Comparison of ENCODE assay signal across 11 cellular contexts in the genomic region with DNA sequence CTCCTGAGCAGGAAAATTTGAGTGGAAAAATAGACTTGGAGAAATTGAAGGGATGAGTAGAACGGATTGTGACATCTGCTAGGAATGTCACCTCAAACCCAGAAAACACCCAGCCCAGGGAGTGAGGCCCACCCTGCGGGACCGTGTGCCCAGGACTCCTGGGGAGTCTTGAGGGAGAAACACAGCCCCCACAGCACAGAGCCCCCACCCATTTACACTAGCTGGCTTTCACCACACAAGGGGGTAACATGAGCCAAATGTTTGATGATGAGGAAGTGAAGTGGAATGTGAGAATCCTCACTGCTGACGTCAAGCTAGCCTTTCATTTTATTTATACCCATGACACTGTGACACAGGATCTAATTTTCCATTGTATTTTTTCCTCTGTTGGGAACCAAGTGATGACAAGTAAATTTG. TPM values are rescaled to one million over a fixed set of nuclear protein-coding genes. Genes with fewer than 3 reads are reported as not detected.
DNase-seq lines count a peak whose midpoint lies in the region; ATAC-seq lines count a peak whose summit lies in the region.
"Had no signal": no experiment of that assay in that cellular context is flagged by ENCODE, and none has a peak within 500 bp of the region (broad histone marks: within the 10 kb centered on the region; RNA-seq: fewer than 3 reads in every experiment).

No MANE protein-coding gene starts in this region.

- H3K36me3 Mint-ChIP-seq in activated CD8-positive, alpha-beta T cell treated with anti-CD3 and anti-CD28 coated beads, Interleukin-2, amount 10 ng/mL, durations not matched to agents 7 days and 5 days (ENCODE audit: low read depth), result no peaks in the 10 kb centered on the region

- H3K4me3 Mint-ChIP-seq in activated CD8-positive, alpha-beta T cell treated with anti-CD3 and anti-CD28 coated beads, Interleukin-2, amount 10 ng/mL, durations not matched to agents 7 days and 5 days, result no peak overlapping the region

- ATAC-seq in activated CD8-positive, alpha-beta T cell treated with anti-CD3 and anti-CD28 coated beads, Interleukin-2, amount 10 ng/mL, durations not matched to agents 7 days and 5 days, result no peak

- H3K4me1 Mint-ChIP-seq in activated CD8-positive, alpha-beta T cell treated with anti-CD3 and anti-CD28 coated beads, Interleukin-2, amount 10 ng/mL, durations not matched to agents 7 days and 5 days (ENCODE audit: low read depth), result no peaks in the 10 kb centered on the region

- H3K9me3 Mint-ChIP-seq in activated CD8-positive, alpha-beta T cell treated with anti-CD3 and anti-CD28 coated beads, Interleukin-2, amount 10 ng/mL, durations not matched to agents 7 days and 5 days (ENCODE audit: insufficient read depth), result no peaks in the 10 kb centered on the region

- H3K27ac Mint-ChIP-seq in activated CD8-positive, alpha-beta T cell treated with anti-CD3 and anti-CD28 coated beads, Interleukin-2, amount 10 ng/mL, durations not matched to agents 7 days and 5 days, result no peak overlapping the region

- POLR2A ChIA-PET in activated CD8-positive, alpha-beta T cell treated with anti-CD3 and anti-CD28 coated beads, Interleukin-2, amount 10 ng/mL, durations not matched to agents 7 days and 5 days (lab: Charles Lee), result no interaction called here

- no peak overlapping the region for H3K4me3 ChIP-seq in skeletal muscle cell (ENCODE audit: low read depth, low read length)
- H3K4me3 ChIP-seq: tibial nerve had no signal

- peaks cover 9% of the 10 kb centered on the region for H3K27me3 Mint-ChIP-seq in activated CD8-positive, alpha-beta T cell treated with anti-CD3 and anti-CD28 coated beads, Interleukin-2, amount 10 ng/mL, durations not matched to agents 7 days and 5 days (ENCODE audit: low read depth)

- CTCF ChIA-PET in activated CD8-positive, alpha-beta T cell treated with anti-CD3 and anti-CD28 coated beads, Interleukin-2, amount 10 ng/mL, durations not matched to agents 7 days and 5 days (lab: Charles Lee), result no interaction called here

- DNase-seq in GM04504 (ENCODE audit: low read depth) (peak; percentile 63), SHP77 treated with DMSO at 0.1 percent for 48 hours (lab: John Stamatoyannopoulos, UW) (peak; percentile 22), fibroblast of the conjunctiva (ENCODE audit: low read depth) (peak; percentile 45), skeletal muscle cell (ENCODE audit: low read depth) (peak; percentile 84), inferior parietal cortex (ENCODE audit: extremely low spot score) (no peak), iPS-NIHi7 (ENCODE audit: extremely low spot score) (no peak), putamen (ENCODE audit: low spot score) (no peak)
- no peak for DNase-seq in activated CD8-positive, alpha-beta T cell treated with anti-CD3 and anti-CD28 coated beads, Interleukin-2, amount 10 ng/mL, durations not matched to agents 7 days and 5 days
- DNase-seq: NK-92 treated with Interleukin-12 subunit alpha and Interleukin-12 subunit beta, amount 100 ng/mL, for 24 hours had no signal

RNA-seq across cellular contexts. Expression of a gene that starts 42.8 kb away (rescaled TPM):
- total RNA-seq in activated CD8-positive, alpha-beta T cell treated with anti-CD3 and anti-CD28 coated beads, Interleukin-2, amount 10 ng/mL, durations not matched to agents 7 days and 5 days, result not detected
- total RNA-seq: endothelial cell of umbilical vein had no signal

Comparison
In these comparisons a context has a peak if more than half of its experiments do, and no peak if none do; other contexts are left out.
1. DNase-seq: peak in GM04504 (single experiment), SHP77 treated with DMSO at 0.1 percent for 48 hours (single experiment), fibroblast of the conjunctiva (single experiment) and skeletal muscle cell (single experiment); none in inferior parietal cortex (single experiment), activated CD8-positive, alpha-beta T cell treated with anti-CD3 and anti-CD28 coated beads, Interleukin-2, amount 10 ng/mL, durations not matched to agents 7 days and 5 days (single experiment), iPS-NIHi7 (single experiment) and putamen (single experiment).